ENCODE assay signal across 14 cellular contexts in the genomic region with DNA sequence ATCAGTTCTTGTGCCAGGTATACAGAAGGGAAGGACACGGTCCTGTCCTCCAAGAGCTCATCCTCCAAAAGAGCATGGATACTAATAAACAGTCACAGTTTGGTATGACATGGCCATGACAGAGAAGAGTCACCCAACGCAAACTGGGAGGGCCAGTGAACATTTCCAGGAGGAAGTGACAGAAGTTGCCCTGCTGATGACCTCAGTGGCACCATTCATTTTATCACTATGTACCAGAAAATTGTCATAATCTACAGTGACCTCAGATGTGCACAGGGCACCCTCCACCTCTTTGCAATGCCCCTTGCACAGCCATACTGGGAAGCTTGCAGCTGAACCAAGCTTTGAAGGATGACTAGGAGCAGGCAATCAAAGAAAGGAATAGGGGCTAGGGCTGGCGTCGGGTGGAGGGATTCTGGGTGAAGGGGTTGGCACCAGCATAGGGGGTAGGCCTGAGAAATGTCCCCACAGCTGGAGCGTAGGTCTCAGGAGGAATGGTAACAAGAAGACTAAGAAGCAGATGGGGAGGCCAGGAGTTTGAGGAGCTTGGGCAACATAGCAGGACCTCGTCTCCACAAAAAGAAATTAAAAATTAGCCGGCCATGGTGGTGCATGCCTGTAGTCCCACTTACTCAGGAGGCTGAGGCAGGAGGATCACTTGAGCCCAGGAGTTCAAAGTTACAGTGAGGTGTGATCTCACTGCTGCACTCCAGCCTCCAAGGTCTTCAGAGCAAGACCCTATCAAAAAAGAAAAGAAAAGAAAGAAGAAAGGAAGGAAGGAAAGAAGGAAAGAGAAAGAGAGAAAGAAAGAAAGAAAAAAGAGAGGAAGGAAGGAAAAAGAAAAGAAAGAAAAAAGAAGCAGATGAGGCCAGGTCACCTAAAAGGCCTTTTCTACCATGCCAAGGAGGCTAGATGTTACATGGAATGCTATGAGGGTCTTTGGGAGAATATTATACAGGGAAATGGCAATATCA.
DNase-seq lines count a peak whose midpoint lies in the region; ATAC-seq and TF ChIP-seq lines count a peak whose summit lies in the region.
"Had no signal": no experiment of that assay in that cellular context is flagged by ENCODE, and none has a peak within 500 bp of the region (broad histone marks: within the 10 kb centered on the region; RNA-seq: fewer than 3 reads in every experiment).

No MANE protein-coding gene starts in this region.

- H3K9me3 ChIP-seq in sigmoid colon (no peaks in the 10 kb centered on the region), body of pancreas (no peaks in the 10 kb centered on the region)
- H3K9me3 ChIP-seq: heart right ventricle, transverse colon had no signal

- intact Hi-C loops in sigmoid colon (cut with DNase I): loop anchor here (2.0 to 5.0 kb wide), 3 partner anchors 65 to 315 kb away; a partner anchor contains a TSS
- intact Hi-C loops in body of pancreas (cut with DNase I): no loop called here

- TF ChIP-seq CTCF in endothelial cell (IDR thresholded peaks at IDR 0.05; ENCODE audit: unreplicated experiment) (no peak), sigmoid colon (IDR thresholded peaks at IDR 0.05) (no peak), body of pancreas (IDR thresholded peaks at IDR 0.05) (no peak)

- H3K36me3 ChIP-seq in sigmoid colon (no peaks in the 10 kb centered on the region), body of pancreas (replicated peaks in 1 of 2; ENCODE audit: insufficient read depth in 1 of 2, low read depth in 2 of 2) (no peaks in the 10 kb centered on the region)
- H3K36me3 ChIP-seq: heart right ventricle, transverse colon had no signal

- WGBS in sigmoid colon, 2 donors: 89 to 90% methylated on average over 7 of the region's 7 CpGs
- WGBS in body of pancreas, 2 donors: 91% methylated on average over 7 of the region's 7 CpGs

- H3K9me3 Mint-ChIP-seq in T-helper 1 cell treated with Interleukin-12 subunit alpha and Interleukin-12 subunit beta and Interleukin-4 antibody, amounts not matched to agents 30 μg/mL and 1 μg/mL, for 36 hours: no peaks in the 10 kb centered on the region
- H3K9me3 Mint-ChIP-seq in T-cell (no peaks in the 10 kb centered on the region), endothelial cell (ENCODE audit: unreplicated experiment) (no peaks in the 10 kb centered on the region)
- H3K9me3 Mint-ChIP-seq: neural crest cell had no signal

- POLR2A ChIA-PET in T-cell (lab: Charles Lee): interaction anchor here (0.6 to 1.4 kb wide), 4 partner anchors 136 to 1894 kb away, joined by 3 to 9 read pairs (median 6); no protein-coding TSS in a partner anchor

- H3K27me3 ChIP-seq in sigmoid colon (no peaks in the 10 kb centered on the region), body of pancreas (no peaks in the 10 kb centered on the region)
- H3K27me3 ChIP-seq: heart right ventricle, transverse colon had no signal

- no peak overlapping the region for H3K4me3 Mint-ChIP-seq in T-helper 1 cell treated with Interleukin-12 subunit alpha and Interleukin-12 subunit beta and Interleukin-4 antibody, amounts not matched to agents 30 μg/mL and 1 μg/mL, for 36 hours
- H3K4me3 Mint-ChIP-seq in T-cell: no peak overlapping the region
- peak overlapping the region; percentile 70 for H3K4me3 Mint-ChIP-seq in endothelial cell (ENCODE audit: unreplicated experiment)
- H3K4me3 Mint-ChIP-seq: neural crest cell had no signal

- peaks cover 46% of the 10 kb centered on the region for H3K27me3 Mint-ChIP-seq in T-helper 1 cell treated with Interleukin-12 subunit alpha and Interleukin-12 subunit beta and Interleukin-4 antibody, amounts not matched to agents 30 μg/mL and 1 μg/mL, for 36 hours (ENCODE audit: low read depth)
- peaks cover 0 to 5% of the 10 kb centered on the region in 2 donors for H3K27me3 Mint-ChIP-seq in T-cell
- H3K27me3 Mint-ChIP-seq in endothelial cell (ENCODE audit: unreplicated experiment): peaks cover 11% of the 10 kb centered on the region

- TF ChIP-seq POLR2A in sigmoid colon (IDR thresholded peaks at IDR 0.05) (no peak), body of pancreas (IDR thresholded peaks at IDR 0.05) (no peak)

- ATAC-seq in T-cell (replicated peaks in 1 of 4) (no peak), body of pancreas (no peak)

- H3K4me1 ChIP-seq in sigmoid colon (peaks cover 0 to 39% (median 25%) of the 10 kb centered on the region in 4 donors), body of pancreas (peaks cover 5% of the 10 kb centered on the region)

- peak overlapping the region; percentile 23 for H3K27ac Mint-ChIP-seq in T-helper 1 cell treated with Interleukin-12 subunit alpha and Interleukin-12 subunit beta and Interleukin-4 antibody, amounts not matched to agents 30 μg/mL and 1 μg/mL, for 36 hours
- H3K27ac Mint-ChIP-seq in T-cell (peak overlapping the region; percentile 17 to 44), endothelial cell (ENCODE audit: unreplicated experiment) (peak overlapping the region; percentile 62)

- H3K4me1 Mint-ChIP-seq in T-helper 1 cell treated with Interleukin-12 subunit alpha and Interleukin-12 subunit beta and Interleukin-4 antibody, amounts not matched to agents 30 μg/mL and 1 μg/mL, for 36 hours (ENCODE audit: low read depth): peaks cover 60% of the 10 kb centered on the region
- H3K4me1 Mint-ChIP-seq in T-cell: peaks cover 83 to 87% (median 85%) of the 10 kb centered on the region in 3 donors
- peaks cover 71% of the 10 kb centered on the region for H3K4me1 Mint-ChIP-seq in endothelial cell (ENCODE audit: unreplicated experiment)

- H3K27ac ChIP-seq in sigmoid colon: peak overlapping the region in 3 of 4 donors; percentile 55 to 73 (median 71)
- no peak overlapping the region for H3K27ac ChIP-seq in body of pancreas

- H3K36me3 Mint-ChIP-seq in T-helper 1 cell treated with Interleukin-12 subunit alpha and Interleukin-12 subunit beta and Interleukin-4 antibody, amounts not matched to agents 30 μg/mL and 1 μg/mL, for 36 hours (ENCODE audit: low read depth): peaks cover 4% of the 10 kb centered on the region
- H3K36me3 Mint-ChIP-seq in T-cell (no peaks in the 10 kb centered on the region), endothelial cell (ENCODE audit: low read depth, unreplicated experiment) (no peaks in the 10 kb centered on the region)
- H3K36me3 Mint-ChIP-seq: brain had no signal

- DNase-seq in T-helper 1 cell: no peak
- no peak for DNase-seq in T-cell
- DNase-seq in endothelial cell (ENCODE audit: low spot score): no peak
- no peak for DNase-seq in sigmoid colon
- no peak for DNase-seq in body of pancreas
- DNase-seq in GM19240 (ENCODE audit: insufficient read length, low spot score): no peak
- DNase-seq in NCI-H2171 (lab: John Stamatoyannopoulos, UW): no peak
- DNase-seq: activated T-cell treated with anti-CD3 and anti-CD28 coated beads for 4 hours, left cardiac atrium, transverse colon had no signal

- no peak for TF ChIP-seq EP300 in sigmoid colon (IDR thresholded peaks at IDR 0.05)

- H3K4me3 ChIP-seq in sigmoid colon: no peak overlapping the region
- no peak overlapping the region for H3K4me3 ChIP-seq in body of pancreas
- H3K4me3 ChIP-seq: transverse colon had no signal

- CTCF ChIA-PET in T-cell (lab: Charles Lee): interaction anchor here (0.5 to 4.0 kb wide), 10 partner anchors 15 to 314 kb away, joined by 3 to 49 read pairs (median 4); no protein-coding TSS in a partner anchor

Comparison
In these comparisons a context has a peak if more than half of its experiments do, and no peak if none do; other contexts are left out.
1. H3K27ac ChIP-seq: peak in sigmoid colon (3 of 4); none in body of pancreas (0 of 4).
2. Peak in every context shown above with its lines, with median percentiles within 50 percentile points of each other: H3K27ac Mint-ChIP-seq.